7 cellular contexts compared by ENCODE assay signal in the genomic region with DNA sequence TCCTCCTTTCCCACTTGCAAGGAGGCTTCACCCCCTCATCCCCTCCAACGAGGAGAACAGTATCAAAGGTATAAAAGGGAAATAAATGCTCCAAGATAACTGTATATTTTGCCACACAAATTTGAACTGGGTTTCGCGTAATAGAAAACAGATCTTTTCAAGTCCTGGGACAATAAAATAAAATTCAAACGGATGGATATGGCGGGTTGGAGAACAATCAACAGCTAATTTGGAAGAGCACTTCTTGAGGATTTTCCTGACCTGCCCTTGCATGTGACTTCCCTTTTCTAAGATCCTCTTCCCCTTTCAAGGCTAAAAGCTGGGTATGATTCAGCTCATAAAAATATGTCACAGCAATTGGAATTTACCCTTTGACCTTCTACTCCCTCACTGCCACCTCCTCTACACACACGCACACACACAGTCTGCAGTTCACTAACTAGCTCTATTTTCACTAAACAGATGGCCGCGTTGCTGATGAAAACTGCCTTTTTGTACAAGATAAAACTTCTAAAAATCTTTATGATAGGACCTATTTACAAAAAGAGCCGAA.
DNase-seq lines count a peak whose midpoint lies in the region; ATAC-seq, FAIRE-seq and TF ChIP-seq lines count a peak whose summit lies in the region.

No MANE protein-coding gene starts in this region.

- H2BK120ac ChIP-seq in IMR-90 (ENCODE audit: low read depth, low read length): peak overlapping the region; percentile 53

- intact Hi-C loops in IMR-90 (cut with micrococcal nuclease): loop anchor here (1.0 to 10.0 kb wide), 8 partner anchors 123 to 1368 kb away; partner anchors contain the start of gene FIGN
- intact Hi-C loops in GM12878 (cut with micrococcal nuclease; ENCODE audit: unreplicated experiment): loop anchor here (5.0 kb wide), 1 partner anchor 528 kb away; no protein-coding TSS in a partner anchor
- intact Hi-C loops in left colon (cut with DNase I, micrococcal nuclease): no loop called here

- TF ChIP-seq CTCF in IMR-90 (conservative IDR thresholded peaks at IDR 0.05; ENCODE audit: low read depth, low read length) (no peak), GM12878 (IDR thresholded peaks at IDR 0.05 in 2 of 3, conservative IDR thresholded peaks at IDR 0.05 in 1 of 3; ENCODE audit: control insufficient read depth in 2 of 3, extremely low read depth in 1 of 3, insufficient read depth in 1 of 3, low read depth in 3 of 3, low read length in 3 of 3) (no peak), tibial nerve (IDR thresholded peaks at IDR 0.05) (no peak)

- no peaks in the 10 kb centered on the region for H3K79me1 ChIP-seq in IMR-90 (ENCODE audit: low read depth in 1 of 2, low read length in 2 of 2)

- H3K4me1 ChIP-seq in IMR-90 (ENCODE audit: control insufficient read depth, insufficient read depth, low read length) (peaks cover 9% of the 10 kb centered on the region), GM12878 (ENCODE audit: control insufficient read depth, insufficient read depth, low read length) (no peaks in the 10 kb centered on the region), tibial nerve (peaks cover 0 to 39% (median 0%) of the 10 kb centered on the region in 4 donors)

- no peaks in the 10 kb centered on the region for H3K4me1 Mint-ChIP-seq in activated CD8-positive, alpha-beta memory T cell treated with anti-CD3 and anti-CD28 coated beads, Interleukin-2, amount 10 ng/mL, durations not matched to agents 7 days and 5 days

- H3K9me3 ChIP-seq in IMR-90 (ENCODE audit: control insufficient read depth, insufficient read depth, low read length) (no peaks in the 10 kb centered on the region), GM12878 (replicated peaks; ENCODE audit: control insufficient read depth, insufficient read depth, low read length) (no peaks in the 10 kb centered on the region), tibial nerve (no peaks in the 10 kb centered on the region)

- no peaks in the 10 kb centered on the region for H4K20me1 ChIP-seq in IMR-90 (ENCODE audit: insufficient read depth, low read length)
- H4K20me1 ChIP-seq in GM12878 (ENCODE audit: control insufficient read depth, insufficient read depth): no peaks in the 10 kb centered on the region

- peak overlapping the region; percentile 27 for H2BK5ac ChIP-seq in IMR-90 (ENCODE audit: low read depth, low read length, poor library complexity, severe bottlenecking)

- H2AK9ac ChIP-seq in IMR-90 (replicated peaks; ENCODE audit: low read depth, low read length, poor library complexity): peak overlapping the region; percentile 67

- peak overlapping the region; percentile 22; the same call in 1 of the 3 replicates for H2BK15ac ChIP-seq in IMR-90 (ENCODE audit: low read depth, low read length)

- H4K5ac ChIP-seq in IMR-90 (ENCODE audit: low read depth, low read length): peak overlapping the region; percentile 45

- WGBS in IMR-90 (ENCODE audit: extremely low coverage in 2 of 2, insufficient read length in 1 of 2), 2 experiments: no CpG with 5 or more reads among the region's 9 CpGs
- 79% methylated on average over 9 of the region's 9 CpGs for WGBS in GM12878 (ENCODE audit: insufficient coverage, insufficient replicate concordance, low lambda C conversion rate, missing lambda C conversion rate)
- WGBS in tibial nerve, 2 donors: 38 to 46% methylated on average over 9 of the region's 9 CpGs

- peak overlapping the region; percentile 82 to 85 for H4K8ac ChIP-seq in IMR-90 (ENCODE audit: low read depth in 2 of 2, low read length in 2 of 2)

- no peaks in the 10 kb centered on the region for H3K9me1 ChIP-seq in IMR-90 (ENCODE audit: insufficient read depth, low read length)

- CTCF ChIA-PET in IMR-90 (lab: Yijun Ruan, JAX): interaction anchor here (1.0 kb wide), 1 partner anchor 157 kb away, joined by 3 read pairs; no protein-coding TSS in a partner anchor
- CTCF ChIA-PET in GM12878 (lab: Yijun Ruan, JAX): interaction anchor here (0.6 to 1.6 kb wide), 5 partner anchors 20 to 710 kb away, joined by 3 to 4 read pairs (median 3); no protein-coding TSS in a partner anchor
- CTCF ChIA-PET in activated CD8-positive, alpha-beta memory T cell treated with anti-CD3 and anti-CD28 coated beads, Interleukin-2, amount 10 ng/mL, durations not matched to agents 7 days and 5 days (lab: Charles Lee): no interaction called here

- H2BK20ac ChIP-seq in IMR-90 (ENCODE audit: low read depth, low read length): peak overlapping the region; percentile 83

- peak overlapping the region; percentile 85 for H2AFZ ChIP-seq in IMR-90 (replicated peaks; ENCODE audit: low read length, poor library complexity)
- H2AFZ ChIP-seq in GM12878 (ENCODE audit: control insufficient read depth, low read depth, low read length): no peak overlapping the region

- H3K18ac ChIP-seq in IMR-90 (ENCODE audit: low read depth, low read length): peak overlapping the region; percentile 27

- DNase-seq in IMR-90 (peak; percentile 80), GM12878 (ENCODE audit: low read depth, low spot score) (no peak), left colon (peak; percentile 35 to 52), tibial nerve (ENCODE audit: low spot score in 2 of 2) (peak in 1 of 2 donors; percentile 6), UCSD-AML1 (lab: John Stamatoyannopoulos, UW; ENCODE audit: unreplicated experiment) (no peak), NCI-H1417 (lab: John Stamatoyannopoulos, UW) (no peak)
- DNase-seq in activated CD8-positive, alpha-beta memory T cell treated with anti-CD3 and anti-CD28 coated beads, Interleukin-2, amount 10 ng/mL, durations not matched to agents 7 days and 5 days: no peak

- RAD21 ChIA-PET in GM12878 (lab: Charles Lee; ENCODE audit: unreplicated experiment): no interaction called here

- H3K79me2 ChIP-seq in GM12878 (ENCODE audit: control insufficient read depth, insufficient read depth, low read length): no peaks in the 10 kb centered on the region

- BruUV-seq in IMR-90 (replicated peaks; lab: Mats Ljungman, UMichigan) (no TSS peak), GM12878 (replicated peaks; lab: Mats Ljungman, UMichigan) (no TSS peak)

- peaks cover 5% of the 10 kb centered on the region for H3K27me3 Mint-ChIP-seq in activated CD8-positive, alpha-beta memory T cell treated with anti-CD3 and anti-CD28 coated beads, Interleukin-2, amount 10 ng/mL, durations not matched to agents 7 days and 5 days

- dilution Hi-C loops in IMR-90 (cut with HindIII; ENCODE audit: low sequenced_read_pairs, unreplicated experiment): no loop called here

- H3K14ac ChIP-seq in IMR-90 (replicated peaks; ENCODE audit: low read depth, low read length): peak overlapping the region; percentile 59

- POLR2A ChIA-PET in IMR-90 (lab: Charles Lee; ENCODE audit: unreplicated experiment): interaction anchor here (0.5 to 1.4 kb wide), 3 partner anchors 324 to 704 kb away, joined by 3 to 4 read pairs (median 3); partner anchors contain the start of gene FIGN
- POLR2A ChIA-PET in GM12878 (lab: Charles Lee): no interaction called here

- peak overlapping the region; percentile 89 for H4K91ac ChIP-seq in IMR-90 (ENCODE audit: insufficient read depth, low read depth, low read length)

- peak overlapping the region; percentile 52; the same call in 1 of the 2 replicates for H2AK5ac ChIP-seq in IMR-90 (ENCODE audit: low read depth, low read length)

- TF ChIP-seq EP300 in GM12878 (IDR thresholded peaks at IDR 0.05; ENCODE audit: borderline replicate concordance in 1 of 2, control insufficient read depth in 1 of 2, low read depth in 2 of 2, low read length in 2 of 2) (no peak), tibial nerve (IDR thresholded peaks at IDR 0.05) (peak in 1 of 2 donors; percentile 31)

- TF ChIP-seq RAD21 in IMR-90 (IDR thresholded peaks at IDR 0.05; ENCODE audit: low read length) (no peak), GM12878 (IDR thresholded peaks at IDR 0.05; ENCODE audit: insufficient read depth, low read depth, low read length) (no peak)

- ATAC-seq in IMR-90 (ENCODE audit: low read depth) (peak; percentile 43), GM12878 (no peak), left colon (peak; percentile 96)
- ATAC-seq in activated CD8-positive, alpha-beta memory T cell treated with anti-CD3 and anti-CD28 coated beads, Interleukin-2, amount 10 ng/mL, durations not matched to agents 7 days and 5 days: no peak

- peak overlapping the region; percentile 69 for H3K23ac ChIP-seq in IMR-90 (ENCODE audit: low read depth, low read length)

- H3K4me3 ChIP-seq in IMR-90 (ENCODE audit: insufficient read depth, low read depth, low read length) (no peak overlapping the region), GM12878 (no peak overlapping the region), tibial nerve (peak overlapping the region; percentile 33 to 51 (median 36))

- SMC1A ChIA-PET in GM12878 (lab: Charles Lee; ENCODE audit: uncharacterized antibody, unreplicated experiment): interaction anchor here (1.6 kb wide), 1 partner anchor 261 kb away, joined by 3 read pairs; no protein-coding TSS in a partner anchor

- FAIRE-seq in GM12878 (lab: Jason Lieb, UNC): no peak

- peak overlapping the region; percentile 73; the same call in 1 of the 2 replicates for H3K56ac ChIP-seq in IMR-90 (ENCODE audit: extremely low read depth, insufficient read depth, low read length)

- in situ Hi-C loops in IMR-90 (cut with MboI; ENCODE audit: low sequenced_read_pairs): no loop called here
- in situ Hi-C loops in GM12878 (cut with MboI): loop anchor here (10.0 kb wide), 1 partner anchor 706 kb away; no protein-coding TSS in a partner anchor

- no peaks in the 10 kb centered on the region for H3K9me3 Mint-ChIP-seq in activated CD8-positive, alpha-beta memory T cell treated with anti-CD3 and anti-CD28 coated beads, Interleukin-2, amount 10 ng/mL, durations not matched to agents 7 days and 5 days (ENCODE audit: low read depth)

- H3K4me3 Mint-ChIP-seq in activated CD8-positive, alpha-beta memory T cell treated with anti-CD3 and anti-CD28 coated beads, Interleukin-2, amount 10 ng/mL, durations not matched to agents 7 days and 5 days: no peak overlapping the region

- H3K36me3 ChIP-seq in IMR-90 (ENCODE audit: control insufficient read depth, insufficient read depth, low read length) (no peaks in the 10 kb centered on the region), GM12878 (ENCODE audit: control insufficient read depth in 2 of 2, insufficient read depth in 2 of 2, low read length in 1 of 2) (no peaks in the 10 kb centered on the region), tibial nerve (no peaks in the 10 kb centered on the region)

- H3K36me3 Mint-ChIP-seq in activated CD8-positive, alpha-beta memory T cell treated with anti-CD3 and anti-CD28 coated beads, Interleukin-2, amount 10 ng/mL, durations not matched to agents 7 days and 5 days: no peaks in the 10 kb centered on the region

- H3K4me2 ChIP-seq in IMR-90 (ENCODE audit: low read depth, low read length): peak overlapping the region; percentile 70
- 0 out of 2 replicates have a peak overlapping the region, but pooled peaks have one; percentile 2 for H3K4me2 ChIP-seq in GM12878 (ENCODE audit: control insufficient read depth, insufficient read depth)

- TF ChIP-seq POLR2A in IMR-90 (IDR thresholded peaks at IDR 0.05; ENCODE audit: low read depth, low read length): no peak
- no peak for TF ChIP-seq POLR2A in GM12878 (IDR thresholded peaks at IDR 0.05; ENCODE audit: low read depth, low read length)
- no peak for TF ChIP-seq POLR2A in tibial nerve (IDR thresholded peaks at IDR 0.05)

- H3K27ac Mint-ChIP-seq in activated CD8-positive, alpha-beta memory T cell treated with anti-CD3 and anti-CD28 coated beads, Interleukin-2, amount 10 ng/mL, durations not matched to agents 7 days and 5 days: no peak overlapping the region

- H3K9ac ChIP-seq in IMR-90 (ENCODE audit: low read depth, low read length) (peak overlapping the region; percentile 60), GM12878 (ENCODE audit: control insufficient read depth, insufficient read depth, low read length) (no peak overlapping the region)

- H3K27ac ChIP-seq in IMR-90 (ENCODE audit: insufficient read depth, low read length) (peak overlapping the region; percentile 81), GM12878 (ENCODE audit: control insufficient read depth, insufficient read depth) (no peak overlapping the region), tibial nerve (peak overlapping the region; percentile 78 to 93 (median 86))

- H3K4ac ChIP-seq in IMR-90 (ENCODE audit: low read depth, low read length): peak overlapping the region; percentile 89

- H3K27me3 ChIP-seq in IMR-90 (ENCODE audit: control insufficient read depth, insufficient read depth, low read length): no peaks in the 10 kb centered on the region
- H3K27me3 ChIP-seq in GM12878 (replicated peaks in 1 of 2; ENCODE audit: control insufficient read depth in 2 of 2, insufficient read depth in 2 of 2, low read length in 1 of 2): no peaks in the 10 kb centered on the region; a peak in 2 of 4 replicates
- H3K27me3 ChIP-seq in tibial nerve: no peaks in the 10 kb centered on the region

Comparison
In these comparisons a context has a peak if more than half of its experiments do, and no peak if none do; other contexts are left out.
1. ATAC-seq: peak in IMR-90 (single experiment) and left colon (single experiment); none in GM12878 (single experiment) and activated CD8-positive, alpha-beta memory T cell treated with anti-CD3 and anti-CD28 coated beads, Interleukin-2, amount 10 ng/mL, durations not matched to agents 7 days and 5 days (single experiment).
2. DNase-seq: peak in IMR-90 (single experiment) and left colon (2 of 2); none in GM12878 (single experiment), UCSD-AML1 (single experiment), NCI-H1417 (0 of 3) and activated CD8-positive, alpha-beta memory T cell treated with anti-CD3 and anti-CD28 coated beads, Interleukin-2, amount 10 ng/mL, durations not matched to agents 7 days and 5 days (single experiment).
3. H3K4me3 ChIP-seq: peak in tibial nerve (4 of 4); none in IMR-90 (single experiment) and GM12878 (single experiment).
4. intact Hi-C loops: an anchor here in IMR-90 (1.0 to 10.0 kb wide) and GM12878 (5.0 kb wide); none called in left colon.